25 cellular contexts compared by ENCODE assay signal in genomic region chr4:80685219-80685618, GRCh38.
DNase-seq lines count a peak whose midpoint lies in the region; ATAC-seq and TF ChIP-seq lines count a peak whose summit lies in the region.
"Had no signal": no experiment of that assay in that cellular context is flagged by ENCODE, and none has a peak within 500 bp of the region (broad histone marks: within the 10 kb centered on the region; RNA-seq: fewer than 3 reads in every experiment).

No MANE protein-coding gene starts in this region.

- peaks cover 3% of the 10 kb centered on the region for H3K27me3 ChIP-seq in CD4-positive, alpha-beta T cell (ENCODE audit: control insufficient read depth, insufficient read depth, low read length)
- H3K27me3 ChIP-seq: heart left ventricle had no signal

- no peak for TF ChIP-seq CTCF in CD4-positive, alpha-beta T cell (IDR thresholded peaks at IDR 0.05)
- TF ChIP-seq CTCF in glutamatergic neuron (IDR thresholded peaks at IDR 0.05; ENCODE audit: partially characterized antibody, unreplicated experiment), result no peak

- H3K4me3 Mint-ChIP-seq in CD4-positive, alpha-beta T cell, result no peak overlapping the region
- no peak overlapping the region for H3K4me3 Mint-ChIP-seq in glutamatergic neuron (ENCODE audit: unreplicated experiment)
- H3K4me3 Mint-ChIP-seq: activated CD8-positive, alpha-beta memory T cell treated with anti-CD3 and anti-CD28 coated beads, Interleukin-2, amount 10 ng/mL, durations not matched to agents 7 days and 5 days; activated naive CD4-positive, alpha-beta T cell treated with anti-CD3 and anti-CD28 coated beads, Interleukin-2, amount 10 ng/mL, durations not matched to agents 7 days and 5 days; activated T-helper 1 cell treated with anti-CD3 and anti-CD28 coated beads, Interleukin-12 subunit alpha, Interleukin-12 subunit beta, Interleukin-2, Interleukin-4 antibody, amounts not matched to agents 30 ng/mL and 10 ng/mL and 1 ng/mL, durations not matched to agents 14 hours and 24 hours and 36 hours; CD8-positive, alpha-beta memory T cell; type B pancreatic cell; WTC11 had no signal

- no peaks in the 10 kb centered on the region for H3K4me1 Mint-ChIP-seq in CD4-positive, alpha-beta T cell (ENCODE audit: low read depth)
- no peaks in the 10 kb centered on the region for H3K4me1 Mint-ChIP-seq in glutamatergic neuron (ENCODE audit: low read depth, unreplicated experiment)
- H3K4me1 Mint-ChIP-seq: activated CD8-positive, alpha-beta memory T cell treated with anti-CD3 and anti-CD28 coated beads, Interleukin-2, amount 10 ng/mL, durations not matched to agents 7 days and 5 days; activated naive CD4-positive, alpha-beta T cell treated with anti-CD3 and anti-CD28 coated beads, Interleukin-2, amount 10 ng/mL, durations not matched to agents 7 days and 5 days; CD8-positive, alpha-beta memory T cell had no signal

- intact Hi-C loops in Right ventricle myocardium inferior (cut with DNase I), result no loop called here
- intact Hi-C loops in CD4-positive, alpha-beta T cell (cut with DNase I, micrococcal nuclease), result no loop called here

- H3K27ac Mint-ChIP-seq in CD4-positive, alpha-beta T cell, result no peak overlapping the region
- no peak overlapping the region for H3K27ac Mint-ChIP-seq in glutamatergic neuron (ENCODE audit: unreplicated experiment)
- H3K27ac Mint-ChIP-seq: activated CD8-positive, alpha-beta memory T cell treated with anti-CD3 and anti-CD28 coated beads, Interleukin-2, amount 10 ng/mL, durations not matched to agents 7 days and 5 days; activated naive CD4-positive, alpha-beta T cell treated with anti-CD3 and anti-CD28 coated beads, Interleukin-2, amount 10 ng/mL, durations not matched to agents 7 days and 5 days; activated T-helper 1 cell treated with anti-CD3 and anti-CD28 coated beads, Interleukin-12 subunit alpha, Interleukin-12 subunit beta, Interleukin-2, Interleukin-4 antibody, amounts not matched to agents 30 ng/mL and 10 ng/mL and 1 ng/mL, durations not matched to agents 14 hours and 24 hours and 36 hours; CD8-positive, alpha-beta memory T cell; type B pancreatic cell; WTC11 had no signal

- no peaks in the 10 kb centered on the region for H3K36me3 Mint-ChIP-seq in CD4-positive, alpha-beta T cell (ENCODE audit: low read depth)
- H3K36me3 Mint-ChIP-seq in glutamatergic neuron (ENCODE audit: unreplicated experiment), result no peaks in the 10 kb centered on the region
- H3K36me3 Mint-ChIP-seq: activated CD8-positive, alpha-beta memory T cell treated with anti-CD3 and anti-CD28 coated beads, Interleukin-2, amount 10 ng/mL, durations not matched to agents 7 days and 5 days; activated naive CD4-positive, alpha-beta T cell treated with anti-CD3 and anti-CD28 coated beads, Interleukin-2, amount 10 ng/mL, durations not matched to agents 7 days and 5 days; type B pancreatic cell; WTC11 had no signal

- no peak for ATAC-seq in Right ventricle myocardium inferior
- ATAC-seq in CD4-positive, alpha-beta T cell (ENCODE audit: poor library complexity), result no peak
- ATAC-seq: activated CD8-positive, alpha-beta memory T cell treated with anti-CD3 and anti-CD28 coated beads, Interleukin-2, amount 10 ng/mL, durations not matched to agents 7 days and 5 days; heart left ventricle; left colon; WTC11 had no signal

- POLR2A ChIA-PET in CD4-positive, alpha-beta T cell (lab: Charles Lee), result no interaction called here

- CTCF ChIA-PET in CD4-positive, alpha-beta T cell (lab: Charles Lee), result no interaction called here

- peaks cover 11% of the 10 kb centered on the region for H3K27me3 Mint-ChIP-seq in CD4-positive, alpha-beta T cell
- no peaks in the 10 kb centered on the region for H3K27me3 Mint-ChIP-seq in glutamatergic neuron (ENCODE audit: unreplicated experiment)
- H3K27me3 Mint-ChIP-seq: activated naive CD4-positive, alpha-beta T cell treated with anti-CD3 and anti-CD28 coated beads, Interleukin-2, amount 10 ng/mL, durations not matched to agents 7 days and 5 days had no signal

- no peaks in the 10 kb centered on the region for H3K9me3 ChIP-seq in CD4-positive, alpha-beta T cell (ENCODE audit: control insufficient read depth, low read length)
- H3K9me3 ChIP-seq: heart left ventricle had no signal

- no peak overlapping the region for H3K27ac ChIP-seq in CD4-positive, alpha-beta T cell (ENCODE audit: low read depth, low read length)
- H3K27ac ChIP-seq: heart left ventricle had no signal

- no peaks in the 10 kb centered on the region for H3K9me3 Mint-ChIP-seq in CD4-positive, alpha-beta T cell
- H3K9me3 Mint-ChIP-seq in glutamatergic neuron (ENCODE audit: unreplicated experiment), result no peaks in the 10 kb centered on the region
- H3K9me3 Mint-ChIP-seq: activated naive CD4-positive, alpha-beta T cell treated with anti-CD3 and anti-CD28 coated beads, Interleukin-2, amount 10 ng/mL, durations not matched to agents 7 days and 5 days; activated T-helper 1 cell treated with anti-CD3 and anti-CD28 coated beads, Interleukin-12 subunit alpha, Interleukin-12 subunit beta, Interleukin-2, Interleukin-4 antibody, amounts not matched to agents 30 ng/mL and 10 ng/mL and 1 ng/mL, durations not matched to agents 14 hours and 24 hours and 36 hours; CD8-positive, alpha-beta memory T cell; type B pancreatic cell had no signal

- peak; percentile 11 for DNase-seq in NCI-H1105 treated with DMSO at 0.1 percent for 48 hours (lab: John Stamatoyannopoulos, UW)
- DNase-seq in NCI-H1105 (lab: John Stamatoyannopoulos, UW), result no peak
- peak; percentile 69 for DNase-seq in NCI-H2107 treated with DMSO at 0.1 percent for 48 hours (lab: John Stamatoyannopoulos, UW; ENCODE audit: unreplicated experiment)
- peak; percentile 22 for DNase-seq in dedifferentiated amniotic fluid mesenchymal stem cell (ENCODE audit: extremely low spot score)
- DNase-seq in renal cortical epithelial cell (ENCODE audit: low read depth), result peak; percentile 55
- no peak for DNase-seq in Right ventricle myocardium inferior (ENCODE audit: missing footprints)
- no peak for DNase-seq in CD4-positive, alpha-beta T cell
- DNase-seq in glutamatergic neuron, result no peak
- DNase-seq: activated CD4-positive, alpha-beta T cell treated with anti-CD3 and anti-CD28 coated beads, Interleukin-2, amount 50 U/mL, for 1 hour; activated CD8-positive, alpha-beta memory T cell treated with anti-CD3 and anti-CD28 coated beads, Interleukin-2, amount 10 ng/mL, durations not matched to agents 7 days and 5 days; activated naive CD4-positive, alpha-beta T cell treated with anti-CD3 and anti-CD28 coated beads, Interleukin-2, amount 10 ng/mL, durations not matched to agents 7 days and 5 days; anterior cingulate cortex; caudate nucleus; CD8-positive, alpha-beta memory T cell; heart left ventricle; left colon; mesenchymal stem cell; NCI-H1048; NCI-H2081 treated with DMSO at 0.1 percent for 48 hours; NCI-H526; nucleus accumbens; SW 1271 had no signal

Comparison
In these comparisons a context has a peak if more than half of its experiments do, and no peak if none do; other contexts are left out.
1. DNase-seq: peak in NCI-H1105 treated with DMSO at 0.1 percent for 48 hours (single experiment), NCI-H2107 treated with DMSO at 0.1 percent for 48 hours (single experiment), dedifferentiated amniotic fluid mesenchymal stem cell (single experiment) and renal cortical epithelial cell (single experiment); none in NCI-H1105 (single experiment), Right ventricle myocardium inferior (single experiment), CD4-positive, alpha-beta T cell (0 of 10) and glutamatergic neuron (single experiment).